In the genomic region with DNA sequence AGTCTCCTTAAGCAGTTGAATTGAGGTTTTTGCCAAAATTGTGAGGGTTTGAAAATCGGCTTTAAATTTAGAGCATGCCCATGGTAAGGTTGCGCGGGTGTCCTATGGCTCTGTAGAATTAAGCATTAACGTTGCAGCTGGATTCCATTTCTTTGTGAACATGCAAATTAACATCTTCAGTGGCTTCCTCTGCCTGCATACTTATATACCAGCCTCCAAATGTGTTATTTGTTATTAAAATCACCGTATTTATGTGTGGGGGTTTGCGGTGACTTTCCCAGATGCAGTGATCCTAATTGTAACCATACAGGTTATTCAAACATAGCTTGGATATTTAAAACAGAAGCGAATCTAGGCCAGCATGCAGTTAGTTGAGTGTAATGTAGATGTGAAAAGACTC, we compare ENCODE assay signal across 1 cellular context.
TF ChIP-seq lines count a peak whose summit lies in the region.

No MANE protein-coding gene starts in this region.

TF ChIP-seq in IMR-90, 13 proteins besides CTCF, POLR2A, EP300 and RAD21 (continued from another document):
- TF ChIP-seq CHD1 (IDR thresholded peaks at IDR 0.05; ENCODE audit: low read depth, low read length) (no peak), SMC3 (IDR thresholded peaks at IDR 0.05; ENCODE audit: low read depth, low read length) (no peak), MAFK (IDR thresholded peaks at IDR 0.05; ENCODE audit: low read depth, low read length) (no peak), BHLHE40 (IDR thresholded peaks at IDR 0.05; ENCODE audit: low read depth, low read length) (no peak), MXI1 (IDR thresholded peaks at IDR 0.05; ENCODE audit: borderline replicate concordance, low read depth, low read length) (no peak), FOS (IDR thresholded peaks at IDR 0.05; ENCODE audit: low read depth, low read length) (no peak)
- TF ChIP-seq, protein P1, sequence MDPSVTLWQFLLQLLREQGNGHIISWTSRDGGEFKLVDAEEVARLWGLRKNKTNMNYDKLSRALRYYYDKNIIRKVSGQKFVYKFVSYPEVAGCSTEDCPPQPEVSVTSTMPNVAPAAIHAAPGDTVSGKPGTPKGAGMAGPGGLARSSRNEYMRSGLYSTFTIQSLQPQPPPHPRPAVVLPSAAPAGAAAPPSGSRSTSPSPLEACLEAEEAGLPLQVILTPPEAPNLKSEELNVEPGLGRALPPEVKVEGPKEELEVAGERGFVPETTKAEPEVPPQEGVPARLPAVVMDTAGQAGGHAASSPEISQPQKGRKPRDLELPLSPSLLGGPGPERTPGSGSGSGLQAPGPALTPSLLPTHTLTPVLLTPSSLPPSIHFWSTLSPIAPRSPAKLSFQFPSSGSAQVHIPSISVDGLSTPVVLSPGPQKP (IDR thresholded peaks at IDR 0.05; ENCODE audit: borderline replicate concordance, low read depth, low read length), result no peak
- TF ChIP-seq, protein P2, sequence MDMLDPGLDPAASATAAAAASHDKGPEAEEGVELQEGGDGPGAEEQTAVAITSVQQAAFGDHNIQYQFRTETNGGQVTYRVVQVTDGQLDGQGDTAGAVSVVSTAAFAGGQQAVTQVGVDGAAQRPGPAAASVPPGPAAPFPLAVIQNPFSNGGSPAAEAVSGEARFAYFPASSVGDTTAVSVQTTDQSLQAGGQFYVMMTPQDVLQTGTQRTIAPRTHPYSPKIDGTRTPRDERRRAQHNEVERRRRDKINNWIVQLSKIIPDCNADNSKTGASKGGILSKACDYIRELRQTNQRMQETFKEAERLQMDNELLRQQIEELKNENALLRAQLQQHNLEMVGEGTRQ (IDR thresholded peaks at IDR 0.05; ENCODE audit: low read depth, low read length), result no peak
